ENCODE assay signal across 19 cellular contexts in the genomic region with DNA sequence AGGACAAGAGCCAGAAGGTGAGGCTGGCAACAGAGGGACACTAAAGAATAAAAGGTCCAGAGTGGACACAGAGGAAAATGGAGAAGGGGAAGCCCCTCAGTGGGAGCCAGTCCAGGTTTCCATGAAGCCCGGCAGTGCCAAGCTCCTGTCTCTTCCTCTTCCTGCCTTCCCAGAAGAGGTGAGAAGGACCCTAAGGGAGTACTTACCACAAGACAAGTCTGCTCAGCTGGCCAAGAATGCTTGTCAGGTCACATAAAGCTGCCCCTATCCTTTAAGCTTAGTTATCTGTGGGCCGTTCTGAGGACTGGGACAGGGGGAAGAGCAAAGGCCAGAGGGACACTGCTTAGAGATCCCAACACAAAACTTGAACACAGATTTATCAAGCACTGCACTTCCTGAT.
"Had no signal": no experiment of that assay in that cellular context is flagged by ENCODE, and none has a peak within 500 bp of the region (broad histone marks: within the 10 kb centered on the region; RNA-seq: fewer than 3 reads in every experiment).

No MANE protein-coding gene starts in this region.

- H3K36me3 ChIP-seq: colonic mucosa, prostate gland, transverse colon, uterus had no signal

- H3K9me3 Mint-ChIP-seq: memory B cell; mesothelial cell of epicardium; natural killer cell; neural progenitor cell; stimulated activated memory B cell treated with anti-CD40 and anti-IgM and Interleukin-4, amounts not matched to agents 10 μg/mL and 1 μg/mL and 100 μg/mL, for 72 hours; stimulated activated naive CD8-positive, alpha-beta T cell treated with anti-CD3 and anti-CD28 coated beads, Interleukin-15, Interleukin-2, amounts not matched to agents 100 ng/mL and 50 ng/mL, for 24 hours had no signal

- H3K4me1 Mint-ChIP-seq: neural progenitor cell had no signal

- DNase-seq: caudate nucleus; colonic mucosa; dorsolateral prefrontal cortex; effector CD8-positive, alpha-beta T cell; esophagus squamous epithelium; foreskin fibroblast; natural killer cell; nucleus accumbens; pancreas; right lobe of liver; stimulated activated CD4-positive, alpha-beta T cell treated with anti-CD3 and anti-CD28 coated beads, Interleukin-4, amount 100 ng/mL, for 24 hours; transverse colon had no signal

- H3K27me3 Mint-ChIP-seq: memory B cell; stimulated activated memory B cell treated with anti-CD40 and anti-IgM and Interleukin-4, amounts not matched to agents 10 μg/mL and 1 μg/mL and 100 μg/mL, for 72 hours; stimulated activated naive CD8-positive, alpha-beta T cell treated with anti-CD3 and anti-CD28 coated beads, Interleukin-15, Interleukin-2, amounts not matched to agents 100 ng/mL and 50 ng/mL, for 24 hours had no signal

- H3K4me3 Mint-ChIP-seq: memory B cell; mesothelial cell of epicardium; natural killer cell; neural progenitor cell; stimulated activated memory B cell treated with anti-CD40 and anti-IgM and Interleukin-4, amounts not matched to agents 10 μg/mL and 1 μg/mL and 100 μg/mL, for 72 hours; stimulated activated naive CD8-positive, alpha-beta T cell treated with anti-CD3 and anti-CD28 coated beads, Interleukin-15, Interleukin-2, amounts not matched to agents 100 ng/mL and 50 ng/mL, for 24 hours had no signal

- H3K4me1 ChIP-seq: colonic mucosa, neural progenitor cell, pancreas, prostate gland, right lobe of liver, transverse colon, uterus had no signal

- H3K4me3 ChIP-seq: colonic mucosa, dorsolateral prefrontal cortex, esophagus squamous epithelium, neural progenitor cell, pancreas, prostate gland, right lobe of liver, transverse colon, uterus had no signal

- ATAC-seq: natural killer cell; right lobe of liver; stimulated activated memory B cell treated with anti-CD40 and anti-IgM and Interleukin-4, amounts not matched to agents 10 μg/mL and 1 μg/mL and 100 μg/mL, for 72 hours had no signal

- H3K27ac Mint-ChIP-seq: memory B cell; mesothelial cell of epicardium; natural killer cell; neural progenitor cell; stimulated activated memory B cell treated with anti-CD40 and anti-IgM and Interleukin-4, amounts not matched to agents 10 μg/mL and 1 μg/mL and 100 μg/mL, for 72 hours; stimulated activated naive CD8-positive, alpha-beta T cell treated with anti-CD3 and anti-CD28 coated beads, Interleukin-15, Interleukin-2, amounts not matched to agents 100 ng/mL and 50 ng/mL, for 24 hours had no signal

- H3K27ac ChIP-seq: colonic mucosa, dorsolateral prefrontal cortex, neural progenitor cell, pancreas, prostate gland, right lobe of liver, transverse colon had no signal

- H3K9me3 ChIP-seq: colonic mucosa, esophagus squamous epithelium, pancreas, prostate gland, right lobe of liver, transverse colon, uterus had no signal

- H3K27me3 ChIP-seq: colonic mucosa, dorsolateral prefrontal cortex, esophagus squamous epithelium, neural progenitor cell, pancreas, right lobe of liver, transverse colon, uterus had no signal
